In the genomic region with DNA sequence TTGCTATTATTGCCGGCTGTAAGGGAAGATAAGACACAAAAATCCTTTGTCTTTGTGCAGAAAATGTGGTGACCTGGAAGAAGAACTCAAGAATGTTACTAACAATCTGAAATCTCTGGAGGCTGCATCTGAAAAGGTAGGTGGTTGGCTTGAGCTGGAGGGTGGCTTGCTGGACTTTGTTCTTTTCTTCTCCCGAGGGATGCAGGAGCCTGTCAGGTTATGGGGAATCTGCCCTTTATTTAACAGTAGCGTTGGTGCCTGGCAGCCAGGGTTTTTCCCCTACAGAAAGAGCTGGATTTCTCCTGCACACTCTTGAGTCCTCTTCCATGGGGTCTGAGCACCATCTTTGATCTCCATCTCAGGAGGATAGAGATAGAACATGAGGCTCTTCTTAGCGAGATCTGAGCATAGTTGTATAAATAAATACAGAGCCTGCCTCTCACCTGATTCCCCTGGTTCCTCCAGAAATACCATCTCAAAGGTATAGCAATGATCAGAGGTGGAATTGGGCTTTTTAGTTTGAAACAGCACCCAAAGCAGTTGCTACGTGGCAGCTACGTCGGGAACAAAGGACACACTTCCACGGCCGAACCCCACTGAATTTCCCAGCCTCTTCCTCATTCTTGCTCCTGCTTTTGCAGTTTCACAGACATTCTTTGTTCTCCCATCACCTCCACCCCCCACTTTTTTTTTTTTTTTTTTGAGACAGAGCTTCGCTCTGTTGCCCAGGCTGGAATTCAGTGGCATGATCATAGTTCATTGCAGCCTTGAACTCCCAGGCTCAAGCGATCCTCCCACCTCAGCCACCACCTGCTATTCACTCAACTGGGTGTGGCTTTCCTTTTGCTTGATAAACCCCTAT, we compare ENCODE assay signal across 1 cellular context.
TF ChIP-seq lines count a peak whose summit lies in the region.

No MANE protein-coding gene starts in this region.

TF ChIP-seq in HepG2, 621 proteins besides CTCF, POLR2A, EP300 and RAD21 (continued from another document and continues in another):
- TF ChIP-seq CCAR2 (optimal IDR thresholded peaks at IDR 0.05; ENCODE audit: low read depth, low read length): no peak
- TF ChIP-seq ZNF333 (CRISPR knock-in tag; IDR thresholded peaks at IDR 0.05; ENCODE audit: borderline replicate concordance): no peak
- TF ChIP-seq MTA3 (CRISPR knock-in tag; IDR thresholded peaks at IDR 0.05): no peak
- TF ChIP-seq TEAD3 (CRISPR knock-in tag; optimal IDR thresholded peaks at IDR 0.05; ENCODE audit: borderline replicate concordance): peak; percentile 90
- TF ChIP-seq, protein P1, sequence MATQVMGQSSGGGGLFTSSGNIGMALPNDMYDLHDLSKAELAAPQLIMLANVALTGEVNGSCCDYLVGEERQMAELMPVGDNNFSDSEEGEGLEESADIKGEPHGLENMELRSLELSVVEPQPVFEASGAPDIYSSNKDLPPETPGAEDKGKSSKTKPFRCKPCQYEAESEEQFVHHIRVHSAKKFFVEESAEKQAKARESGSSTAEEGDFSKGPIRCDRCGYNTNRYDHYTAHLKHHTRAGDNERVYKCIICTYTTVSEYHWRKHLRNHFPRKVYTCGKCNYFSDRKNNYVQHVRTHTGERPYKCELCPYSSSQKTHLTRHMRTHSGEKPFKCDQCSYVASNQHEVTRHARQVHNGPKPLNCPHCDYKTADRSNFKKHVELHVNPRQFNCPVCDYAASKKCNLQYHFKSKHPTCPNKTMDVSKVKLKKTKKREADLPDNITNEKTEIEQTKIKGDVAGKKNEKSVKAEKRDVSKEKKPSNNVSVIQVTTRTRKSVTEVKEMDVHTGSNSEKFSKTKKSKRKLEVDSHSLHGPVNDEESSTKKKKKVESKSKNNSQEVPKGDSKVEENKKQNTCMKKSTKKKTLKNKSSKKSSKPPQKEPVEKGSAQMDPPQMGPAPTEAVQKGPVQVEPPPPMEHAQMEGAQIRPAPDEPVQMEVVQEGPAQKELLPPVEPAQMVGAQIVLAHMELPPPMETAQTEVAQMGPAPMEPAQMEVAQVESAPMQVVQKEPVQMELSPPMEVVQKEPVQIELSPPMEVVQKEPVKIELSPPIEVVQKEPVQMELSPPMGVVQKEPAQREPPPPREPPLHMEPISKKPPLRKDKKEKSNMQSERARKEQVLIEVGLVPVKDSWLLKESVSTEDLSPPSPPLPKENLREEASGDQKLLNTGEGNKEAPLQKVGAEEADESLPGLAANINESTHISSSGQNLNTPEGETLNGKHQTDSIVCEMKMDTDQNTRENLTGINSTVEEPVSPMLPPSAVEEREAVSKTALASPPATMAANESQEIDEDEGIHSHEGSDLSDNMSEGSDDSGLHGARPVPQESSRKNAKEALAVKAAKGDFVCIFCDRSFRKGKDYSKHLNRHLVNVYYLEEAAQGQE (IDR thresholded peaks at IDR 0.05; ENCODE audit: borderline replicate concordance in 1 of 2, low read depth in 1 of 2, low read length in 2 of 2): peak in 1 of 2 experiments; percentile 42; a peak in 1 of 4 replicates
- TF ChIP-seq, protein P2, sequence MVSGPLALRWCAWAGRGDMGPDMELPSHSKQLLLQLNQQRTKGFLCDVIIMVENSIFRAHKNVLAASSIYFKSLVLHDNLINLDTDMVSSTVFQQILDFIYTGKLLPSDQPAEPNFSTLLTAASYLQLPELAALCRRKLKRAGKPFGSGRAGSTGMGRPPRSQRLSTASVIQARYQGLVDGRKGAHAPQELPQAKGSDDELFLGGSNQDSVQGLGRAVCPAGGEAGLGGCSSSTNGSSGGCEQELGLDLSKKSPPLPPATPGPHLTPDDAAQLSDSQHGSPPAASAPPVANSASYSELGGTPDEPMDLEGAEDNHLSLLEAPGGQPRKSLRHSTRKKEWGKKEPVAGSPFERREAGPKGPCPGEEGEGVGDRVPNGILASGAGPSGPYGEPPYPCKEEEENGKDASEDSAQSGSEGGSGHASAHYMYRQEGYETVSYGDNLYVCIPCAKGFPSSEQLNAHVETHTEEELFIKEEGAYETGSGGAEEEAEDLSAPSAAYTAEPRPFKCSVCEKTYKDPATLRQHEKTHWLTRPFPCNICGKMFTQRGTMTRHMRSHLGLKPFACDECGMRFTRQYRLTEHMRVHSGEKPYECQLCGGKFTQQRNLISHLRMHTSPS (CRISPR knock-in tag; IDR thresholded peaks at IDR 0.05; ENCODE audit: low read depth): no peak
- no peak for TF ChIP-seq ZNF292 (CRISPR knock-in tag; IDR thresholded peaks at IDR 0.05; ENCODE audit: borderline replicate concordance, low read depth)
- TF ChIP-seq ZNF557 (CRISPR knock-in tag; IDR thresholded peaks at IDR 0.05): no peak
- no peak for TF ChIP-seq HNRNPLL (IDR thresholded peaks at IDR 0.05; ENCODE audit: low read depth, low read length, poor library complexity, severe bottlenecking)
- peak; percentile 32; the same call in 1 of the 2 replicates for TF ChIP-seq KLF12 (CRISPR knock-in tag; IDR thresholded peaks at IDR 0.05; ENCODE audit: borderline replicate concordance)
- peak; percentile 50; the same call in 1 of the 2 replicates for TF ChIP-seq ZNF605 (CRISPR knock-in tag; IDR thresholded peaks at IDR 0.05)
- TF ChIP-seq NFRKB (IDR thresholded peaks at IDR 0.05): no peak
- TF ChIP-seq, protein P3, sequence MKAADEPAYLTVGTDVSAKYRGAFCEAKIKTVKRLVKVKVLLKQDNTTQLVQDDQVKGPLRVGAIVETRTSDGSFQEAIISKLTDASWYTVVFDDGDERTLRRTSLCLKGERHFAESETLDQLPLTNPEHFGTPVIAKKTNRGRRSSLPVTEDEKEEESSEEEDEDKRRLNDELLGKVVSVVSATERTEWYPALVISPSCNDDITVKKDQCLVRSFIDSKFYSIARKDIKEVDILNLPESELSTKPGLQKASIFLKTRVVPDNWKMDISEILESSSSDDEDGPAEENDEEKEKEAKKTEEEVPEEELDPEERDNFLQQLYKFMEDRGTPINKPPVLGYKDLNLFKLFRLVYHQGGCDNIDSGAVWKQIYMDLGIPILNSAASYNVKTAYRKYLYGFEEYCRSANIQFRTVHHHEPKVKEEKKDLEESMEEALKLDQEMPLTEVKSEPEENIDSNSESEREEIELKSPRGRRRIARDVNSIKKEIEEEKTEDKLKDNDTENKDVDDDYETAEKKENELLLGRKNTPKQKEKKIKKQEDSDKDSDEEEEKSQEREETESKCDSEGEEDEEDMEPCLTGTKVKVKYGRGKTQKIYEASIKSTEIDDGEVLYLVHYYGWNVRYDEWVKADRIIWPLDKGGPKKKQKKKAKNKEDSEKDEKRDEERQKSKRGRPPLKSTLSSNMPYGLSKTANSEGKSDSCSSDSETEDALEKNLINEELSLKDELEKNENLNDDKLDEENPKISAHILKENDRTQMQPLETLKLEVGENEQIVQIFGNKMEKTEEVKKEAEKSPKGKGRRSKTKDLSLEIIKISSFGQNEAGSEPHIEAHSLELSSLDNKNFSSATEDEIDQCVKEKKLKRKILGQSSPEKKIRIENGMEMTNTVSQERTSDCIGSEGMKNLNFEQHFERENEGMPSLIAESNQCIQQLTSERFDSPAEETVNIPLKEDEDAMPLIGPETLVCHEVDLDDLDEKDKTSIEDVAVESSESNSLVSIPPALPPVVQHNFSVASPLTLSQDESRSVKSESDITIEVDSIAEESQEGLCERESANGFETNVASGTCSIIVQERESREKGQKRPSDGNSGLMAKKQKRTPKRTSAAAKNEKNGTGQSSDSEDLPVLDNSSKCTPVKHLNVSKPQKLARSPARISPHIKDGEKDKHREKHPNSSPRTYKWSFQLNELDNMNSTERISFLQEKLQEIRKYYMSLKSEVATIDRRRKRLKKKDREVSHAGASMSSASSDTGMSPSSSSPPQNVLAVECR (CRISPR knock-in tag; IDR thresholded peaks at IDR 0.05; ENCODE audit: borderline replicate concordance): peak; percentile 25; the same call in 1 of the 2 replicates
- TF ChIP-seq, protein P4, sequence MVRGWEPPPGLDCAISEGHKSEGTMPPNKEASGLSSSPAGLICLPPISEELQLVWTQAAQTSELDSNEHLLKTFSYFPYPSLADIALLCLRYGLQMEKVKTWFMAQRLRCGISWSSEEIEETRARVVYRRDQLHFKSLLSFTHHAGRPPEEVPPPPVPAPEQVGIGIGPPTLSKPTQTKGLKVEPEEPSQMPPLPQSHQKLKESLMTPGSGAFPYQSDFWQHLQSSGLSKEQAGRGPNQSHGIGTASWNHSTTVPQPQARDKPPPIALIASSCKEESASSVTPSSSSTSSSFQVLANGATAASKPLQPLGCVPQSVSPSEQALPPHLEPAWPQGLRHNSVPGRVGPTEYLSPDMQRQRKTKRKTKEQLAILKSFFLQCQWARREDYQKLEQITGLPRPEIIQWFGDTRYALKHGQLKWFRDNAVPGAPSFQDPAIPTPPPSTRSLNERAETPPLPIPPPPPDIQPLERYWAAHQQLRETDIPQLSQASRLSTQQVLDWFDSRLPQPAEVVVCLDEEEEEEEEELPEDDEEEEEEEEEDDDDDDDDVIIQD (CRISPR knock-in tag; IDR thresholded peaks at IDR 0.05; ENCODE audit: low read depth): no peak
- TF ChIP-seq NFKB2 (CRISPR knock-in tag; IDR thresholded peaks at IDR 0.05; ENCODE audit: borderline replicate concordance): no peak
- no peak for TF ChIP-seq MEIS1 (CRISPR knock-in tag; IDR thresholded peaks at IDR 0.05; ENCODE audit: borderline replicate concordance)
- TF ChIP-seq, protein P5, sequence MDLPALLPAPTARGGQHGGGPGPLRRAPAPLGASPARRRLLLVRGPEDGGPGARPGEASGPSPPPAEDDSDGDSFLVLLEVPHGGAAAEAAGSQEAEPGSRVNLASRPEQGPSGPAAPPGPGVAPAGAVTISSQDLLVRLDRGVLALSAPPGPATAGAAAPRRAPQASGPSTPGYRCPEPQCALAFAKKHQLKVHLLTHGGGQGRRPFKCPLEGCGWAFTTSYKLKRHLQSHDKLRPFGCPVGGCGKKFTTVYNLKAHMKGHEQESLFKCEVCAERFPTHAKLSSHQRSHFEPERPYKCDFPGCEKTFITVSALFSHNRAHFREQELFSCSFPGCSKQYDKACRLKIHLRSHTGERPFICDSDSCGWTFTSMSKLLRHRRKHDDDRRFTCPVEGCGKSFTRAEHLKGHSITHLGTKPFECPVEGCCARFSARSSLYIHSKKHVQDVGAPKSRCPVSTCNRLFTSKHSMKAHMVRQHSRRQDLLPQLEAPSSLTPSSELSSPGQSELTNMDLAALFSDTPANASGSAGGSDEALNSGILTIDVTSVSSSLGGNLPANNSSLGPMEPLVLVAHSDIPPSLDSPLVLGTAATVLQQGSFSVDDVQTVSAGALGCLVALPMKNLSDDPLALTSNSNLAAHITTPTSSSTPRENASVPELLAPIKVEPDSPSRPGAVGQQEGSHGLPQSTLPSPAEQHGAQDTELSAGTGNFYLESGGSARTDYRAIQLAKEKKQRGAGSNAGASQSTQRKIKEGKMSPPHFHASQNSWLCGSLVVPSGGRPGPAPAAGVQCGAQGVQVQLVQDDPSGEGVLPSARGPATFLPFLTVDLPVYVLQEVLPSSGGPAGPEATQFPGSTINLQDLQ (CRISPR knock-in tag; IDR thresholded peaks at IDR 0.05): no peak
- no peak for TF ChIP-seq ETV6 (CRISPR knock-in tag; conservative IDR thresholded peaks at IDR 0.05)
- no peak for TF ChIP-seq NFYC (CRISPR knock-in tag; IDR thresholded peaks at IDR 0.05)
- TF ChIP-seq CCDC6 (CRISPR knock-in tag; IDR thresholded peaks at IDR 0.05): no peak
- TF ChIP-seq ZNF564 (CRISPR knock-in tag; IDR thresholded peaks at IDR 0.05): no peak
- no peak for TF ChIP-seq MEIS2 (CRISPR knock-in tag; IDR thresholded peaks at IDR 0.05)
- no peak for TF ChIP-seq ZNF569 (CRISPR knock-in tag; IDR thresholded peaks at IDR 0.05; ENCODE audit: borderline replicate concordance)
- TF ChIP-seq MTA1 (CRISPR knock-in tag; IDR thresholded peaks at IDR 0.05; ENCODE audit: borderline replicate concordance): no peak
- no peak for TF ChIP-seq CEBPB (IDR thresholded peaks at IDR 0.05; ENCODE audit: borderline replicate concordance, low read depth, low read length)
- TF ChIP-seq, protein P6, sequence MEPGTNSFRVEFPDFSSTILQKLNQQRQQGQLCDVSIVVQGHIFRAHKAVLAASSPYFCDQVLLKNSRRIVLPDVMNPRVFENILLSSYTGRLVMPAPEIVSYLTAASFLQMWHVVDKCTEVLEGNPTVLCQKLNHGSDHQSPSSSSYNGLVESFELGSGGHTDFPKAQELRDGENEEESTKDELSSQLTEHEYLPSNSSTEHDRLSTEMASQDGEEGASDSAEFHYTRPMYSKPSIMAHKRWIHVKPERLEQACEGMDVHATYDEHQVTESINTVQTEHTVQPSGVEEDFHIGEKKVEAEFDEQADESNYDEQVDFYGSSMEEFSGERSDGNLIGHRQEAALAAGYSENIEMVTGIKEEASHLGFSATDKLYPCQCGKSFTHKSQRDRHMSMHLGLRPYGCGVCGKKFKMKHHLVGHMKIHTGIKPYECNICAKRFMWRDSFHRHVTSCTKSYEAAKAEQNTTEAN (CRISPR knock-in tag; conservative IDR thresholded peaks at IDR 0.05): no peak
- TF ChIP-seq ZNF775 (CRISPR knock-in tag; IDR thresholded peaks at IDR 0.05; ENCODE audit: borderline replicate concordance): no peak
- no peak for TF ChIP-seq FOXK1 (CRISPR knock-in tag; IDR thresholded peaks at IDR 0.05; ENCODE audit: borderline replicate concordance, low read depth)
- no peak for TF ChIP-seq ZNF83 (CRISPR knock-in tag; IDR thresholded peaks at IDR 0.05; ENCODE audit: borderline replicate concordance)
- TF ChIP-seq, protein P7, sequence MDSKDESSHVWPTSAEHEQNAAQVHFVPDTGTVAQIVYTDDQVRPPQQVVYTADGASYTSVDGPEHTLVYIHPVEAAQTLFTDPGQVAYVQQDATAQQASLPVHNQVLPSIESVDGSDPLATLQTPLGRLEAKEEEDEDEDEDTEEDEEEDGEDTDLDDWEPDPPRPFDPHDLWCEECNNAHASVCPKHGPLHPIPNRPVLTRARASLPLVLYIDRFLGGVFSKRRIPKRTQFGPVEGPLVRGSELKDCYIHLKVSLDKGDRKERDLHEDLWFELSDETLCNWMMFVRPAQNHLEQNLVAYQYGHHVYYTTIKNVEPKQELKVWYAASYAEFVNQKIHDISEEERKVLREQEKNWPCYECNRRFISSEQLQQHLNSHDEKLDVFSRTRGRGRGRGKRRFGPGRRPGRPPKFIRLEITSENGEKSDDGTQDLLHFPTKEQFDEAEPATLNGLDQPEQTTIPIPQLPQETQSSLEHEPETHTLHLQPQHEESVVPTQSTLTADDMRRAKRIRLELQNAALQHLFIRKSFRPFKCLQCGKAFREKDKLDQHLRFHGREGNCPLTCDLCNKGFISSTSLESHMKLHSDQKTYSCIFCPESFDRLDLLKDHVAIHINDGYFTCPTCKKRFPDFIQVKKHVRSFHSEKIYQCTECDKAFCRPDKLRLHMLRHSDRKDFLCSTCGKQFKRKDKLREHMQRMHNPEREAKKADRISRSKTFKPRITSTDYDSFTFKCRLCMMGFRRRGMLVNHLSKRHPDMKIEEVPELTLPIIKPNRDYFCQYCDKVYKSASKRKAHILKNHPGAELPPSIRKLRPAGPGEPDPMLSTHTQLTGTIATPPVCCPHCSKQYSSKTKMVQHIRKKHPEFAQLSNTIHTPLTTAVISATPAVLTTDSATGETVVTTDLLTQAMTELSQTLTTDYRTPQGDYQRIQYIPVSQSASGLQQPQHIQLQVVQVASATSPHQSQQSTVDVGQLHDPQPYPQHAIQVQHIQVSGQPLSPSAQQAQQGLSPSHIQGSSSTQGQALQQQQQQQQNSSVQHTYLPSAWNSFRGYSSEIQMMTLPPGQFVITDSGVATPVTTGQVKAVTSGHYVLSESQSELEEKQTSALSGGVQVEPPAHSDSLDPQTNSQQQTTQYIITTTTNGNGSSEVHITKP (CRISPR knock-in tag; IDR thresholded peaks at IDR 0.05; ENCODE audit: low read depth): no peak
- TF ChIP-seq ZKSCAN5 (CRISPR knock-in tag; IDR thresholded peaks at IDR 0.05): no peak
- TF ChIP-seq, protein P8, sequence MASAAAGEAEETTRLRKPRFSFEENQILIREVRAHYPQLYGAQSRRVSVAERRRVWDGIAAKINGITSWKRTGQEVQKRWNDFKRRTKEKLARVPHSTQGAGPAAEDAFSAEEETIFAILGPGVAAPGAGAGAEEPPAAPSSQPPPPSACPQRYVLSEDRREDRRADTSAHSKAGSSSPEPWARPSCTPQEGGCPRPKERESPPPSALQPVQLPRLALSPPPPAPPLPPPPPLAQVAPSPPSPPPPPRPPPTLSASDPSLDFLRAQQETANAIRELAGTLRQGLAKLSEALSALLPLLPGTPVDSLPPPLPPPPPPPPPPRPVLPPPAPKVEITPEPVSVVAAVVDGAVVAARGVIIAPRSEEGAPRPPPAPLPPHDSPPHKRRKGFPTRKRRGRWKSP (CRISPR knock-in tag; IDR thresholded peaks at IDR 0.05): no peak
- no peak for TF ChIP-seq ATRX (CRISPR knock-in tag; IDR thresholded peaks at IDR 0.05; ENCODE audit: borderline replicate concordance)
- no peak for TF ChIP-seq ATF7 (IDR thresholded peaks at IDR 0.05)
- TF ChIP-seq ATF7 (CRISPR knock-in tag; IDR thresholded peaks at IDR 0.05): no peak
